Comparison of ENCODE assay signal across 1 cellular context in the genomic region with DNA sequence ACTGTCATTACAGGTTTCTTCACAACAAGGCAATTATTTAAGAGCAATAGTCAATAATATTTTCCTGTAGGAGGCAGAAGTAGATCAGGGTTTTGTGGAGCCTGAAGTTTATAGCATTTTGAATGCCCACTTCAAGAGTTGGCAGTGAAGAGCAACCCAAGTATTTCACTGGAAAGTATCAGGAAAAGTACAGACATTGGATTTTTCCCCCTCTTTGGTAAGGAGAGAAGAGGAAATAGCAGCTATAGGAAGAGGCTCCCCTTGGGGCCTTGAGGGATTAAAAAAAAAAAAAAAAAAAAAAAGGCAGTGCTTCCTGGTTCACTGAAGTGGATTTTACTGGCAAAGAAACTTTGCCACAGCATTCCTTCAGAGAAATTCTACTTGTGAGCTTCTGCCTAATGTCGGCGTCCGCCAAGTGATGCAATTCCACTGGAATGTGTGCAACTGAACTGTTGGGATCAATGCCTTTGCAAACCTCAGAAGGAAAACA.
TF ChIP-seq lines count a peak whose summit lies in the region.

No MANE protein-coding gene starts in this region.

TF ChIP-seq in HepG2, 621 proteins besides CTCF, POLR2A, EP300 and RAD21:
- no peak for TF ChIP-seq HOXA5 (CRISPR knock-in tag; IDR thresholded peaks at IDR 0.05)
- no peak for TF ChIP-seq MTF1 (CRISPR knock-in tag; IDR thresholded peaks at IDR 0.05)
- no peak for TF ChIP-seq ZNF572 (CRISPR knock-in tag; IDR thresholded peaks at IDR 0.05)
- no peak for TF ChIP-seq RFX5 (IDR thresholded peaks at IDR 0.05; ENCODE audit: low read depth, low read length)
- no peak for TF ChIP-seq NFE2 (CRISPR knock-in tag; IDR thresholded peaks at IDR 0.05)
- no peak for TF ChIP-seq NFE2L1 (CRISPR knock-in tag; IDR thresholded peaks at IDR 0.05; ENCODE audit: borderline replicate concordance)
- no peak for TF ChIP-seq REPIN1 (CRISPR knock-in tag; IDR thresholded peaks at IDR 0.05; ENCODE audit: borderline replicate concordance, low read depth)
- TF ChIP-seq, protein P1, sequence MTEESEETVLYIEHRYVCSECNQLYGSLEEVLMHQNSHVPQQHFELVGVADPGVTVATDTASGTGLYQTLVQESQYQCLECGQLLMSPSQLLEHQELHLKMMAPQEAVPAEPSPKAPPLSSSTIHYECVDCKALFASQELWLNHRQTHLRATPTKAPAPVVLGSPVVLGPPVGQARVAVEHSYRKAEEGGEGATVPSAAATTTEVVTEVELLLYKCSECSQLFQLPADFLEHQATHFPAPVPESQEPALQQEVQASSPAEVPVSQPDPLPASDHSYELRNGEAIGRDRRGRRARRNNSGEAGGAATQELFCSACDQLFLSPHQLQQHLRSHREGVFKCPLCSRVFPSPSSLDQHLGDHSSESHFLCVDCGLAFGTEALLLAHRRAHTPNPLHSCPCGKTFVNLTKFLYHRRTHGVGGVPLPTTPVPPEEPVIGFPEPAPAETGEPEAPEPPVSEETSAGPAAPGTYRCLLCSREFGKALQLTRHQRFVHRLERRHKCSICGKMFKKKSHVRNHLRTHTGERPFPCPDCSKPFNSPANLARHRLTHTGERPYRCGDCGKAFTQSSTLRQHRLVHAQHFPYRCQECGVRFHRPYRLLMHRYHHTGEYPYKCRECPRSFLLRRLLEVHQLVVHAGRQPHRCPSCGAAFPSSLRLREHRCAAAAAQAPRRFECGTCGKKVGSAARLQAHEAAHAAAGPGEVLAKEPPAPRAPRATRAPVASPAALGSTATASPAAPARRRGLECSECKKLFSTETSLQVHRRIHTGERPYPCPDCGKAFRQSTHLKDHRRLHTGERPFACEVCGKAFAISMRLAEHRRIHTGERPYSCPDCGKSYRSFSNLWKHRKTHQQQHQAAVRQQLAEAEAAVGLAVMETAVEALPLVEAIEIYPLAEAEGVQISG (CRISPR knock-in tag; IDR thresholded peaks at IDR 0.05): no peak
- TF ChIP-seq, protein P2, sequence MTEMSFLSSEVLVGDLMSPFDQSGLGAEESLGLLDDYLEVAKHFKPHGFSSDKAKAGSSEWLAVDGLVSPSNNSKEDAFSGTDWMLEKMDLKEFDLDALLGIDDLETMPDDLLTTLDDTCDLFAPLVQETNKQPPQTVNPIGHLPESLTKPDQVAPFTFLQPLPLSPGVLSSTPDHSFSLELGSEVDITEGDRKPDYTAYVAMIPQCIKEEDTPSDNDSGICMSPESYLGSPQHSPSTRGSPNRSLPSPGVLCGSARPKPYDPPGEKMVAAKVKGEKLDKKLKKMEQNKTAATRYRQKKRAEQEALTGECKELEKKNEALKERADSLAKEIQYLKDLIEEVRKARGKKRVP (CRISPR knock-in tag; IDR thresholded peaks at IDR 0.05): 0 out of 4 replicates have a peak, but pooled peaks of 1 of the 2 experiments have one; percentile 23
- peak; percentile 75 for TF ChIP-seq CEBPB (IDR thresholded peaks at IDR 0.05; ENCODE audit: borderline replicate concordance, low read depth, low read length)
- TF ChIP-seq SIN3B (IDR thresholded peaks at IDR 0.05; ENCODE audit: low read length): no peak
TF ChIP-seq in HepG2: peak in this region for 2.
